ENCODE assay signal across 7 cellular contexts in the genomic region with DNA sequence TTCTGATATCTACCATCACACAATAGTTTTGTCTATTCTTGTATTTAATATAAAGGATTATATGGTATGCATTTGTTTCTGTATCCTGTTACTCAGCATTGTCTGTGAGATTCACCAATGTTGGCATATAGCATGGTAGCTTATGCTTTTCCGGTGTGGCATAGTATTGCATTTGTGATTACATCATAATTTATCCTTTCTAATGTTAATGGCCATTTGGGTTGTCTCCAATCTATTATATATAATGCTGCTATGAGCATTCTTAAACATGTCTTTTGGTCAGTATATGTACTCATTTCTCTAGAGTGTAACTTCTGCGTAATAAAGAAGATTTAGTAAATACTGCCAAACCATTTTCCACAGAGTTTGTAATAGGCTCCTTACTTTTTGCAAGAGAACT.
"Had no signal": no experiment of that assay in that cellular context is flagged by ENCODE, and none has a peak within 500 bp of the region (broad histone marks: within the 10 kb centered on the region; RNA-seq: fewer than 3 reads in every experiment).

No MANE protein-coding gene starts in this region.

- H3K4me3 Mint-ChIP-seq: IgD-negative memory B cell had no signal

- FAIRE-seq: HTR-8/SVneo, K562 had no signal

- H3K9ac ChIP-seq: KMS-11 had no signal

- H3K4me3 ChIP-seq: K562 had no signal

- ATAC-seq: K562 had no signal

- DNase-seq: KBM-7, KG1 had no signal

- H3K27ac ChIP-seq: HL-60, KMS-11 had no signal

- H3K27me3 Mint-ChIP-seq: IgD-negative memory B cell had no signal

- H3K27ac Mint-ChIP-seq: IgD-negative memory B cell had no signal

- H3K9me3 Mint-ChIP-seq: IgD-negative memory B cell had no signal

- H3K4me2 ChIP-seq: KMS-11 had no signal
